ENCODE assay signal across 8 cellular contexts in genomic region chr3:53161820-53162671, GRCh38. TPM values are rescaled to one million over a fixed set of nuclear protein-coding genes. Genes with fewer than 3 reads are reported as not detected.
DNase-seq lines count a peak whose midpoint lies in the region; ATAC-seq, FAIRE-seq and TF ChIP-seq lines count a peak whose summit lies in the region.

No MANE protein-coding gene starts in this region.

- H3K4me1 ChIP-seq in effector memory CD4-positive, alpha-beta T cell (ENCODE audit: control insufficient read depth, insufficient read depth, low read length, poor library complexity, severe bottlenecking), result peaks cover 21% of the 10 kb centered on the region
- H3K4me1 ChIP-seq in muscle layer of colon (ENCODE audit: insufficient read depth, low read length) (peaks cover 12% of the 10 kb centered on the region), testis (peaks cover 32% of the 10 kb centered on the region)

- ATAC-seq in HG02852 (IDR thresholded peaks at IDR 0.05; ENCODE audit: unreplicated experiment) (no peak), HG03378 (IDR thresholded peaks at IDR 0.05; ENCODE audit: unreplicated experiment) (no peak)

- H3K9me3 ChIP-seq in effector memory CD4-positive, alpha-beta T cell (ENCODE audit: control insufficient read depth, low read length), result no peaks in the 10 kb centered on the region
- H3K9me3 ChIP-seq in muscle layer of colon (ENCODE audit: low read length) (no peaks in the 10 kb centered on the region), testis (no peaks in the 10 kb centered on the region)

- H3K27me3 ChIP-seq in effector memory CD4-positive, alpha-beta T cell (replicated peaks; ENCODE audit: control insufficient read depth, insufficient read depth, low read length, poor library complexity, severe bottlenecking), result no peaks in the 10 kb centered on the region
- H3K27me3 ChIP-seq in muscle layer of colon (ENCODE audit: control insufficient read depth in 1 of 2, insufficient read depth in 2 of 2, low read length in 2 of 2) (no peaks in the 10 kb centered on the region), testis (no peaks in the 10 kb centered on the region)

- no peak for FAIRE-seq in GM12891 (lab: Jason Lieb, UNC)
- FAIRE-seq in HTR-8/SVneo (lab: Jason Lieb, UNC), result peak; percentile 84

- H3K9ac ChIP-seq in muscle layer of colon (ENCODE audit: low read length), result no peak overlapping the region

- intact Hi-C loops in testis (cut with DNase I; ENCODE audit: low total_unique reads), result no loop called here

- no peaks in the 10 kb centered on the region for H3K36me3 ChIP-seq in effector memory CD4-positive, alpha-beta T cell (ENCODE audit: control insufficient read depth, insufficient read depth, low read length)
- H3K36me3 ChIP-seq in muscle layer of colon (ENCODE audit: insufficient read depth, low read length), result no peaks in the 10 kb centered on the region
- no peaks in the 10 kb centered on the region for H3K36me3 ChIP-seq in testis (ENCODE audit: low read depth, missing control alignments)

- peak overlapping the region; percentile 84 for H3K4me3 ChIP-seq in effector memory CD4-positive, alpha-beta T cell (ENCODE audit: insufficient read depth, low read depth, low read length, poor library complexity, severe bottlenecking)
- H3K4me3 ChIP-seq in muscle layer of colon (ENCODE audit: low read depth in 1 of 2, low read length in 2 of 2), result peak overlapping the region; percentile 43 to 85
- H3K4me3 ChIP-seq in testis, result peak overlapping the region; percentile 91 to 92

- TF ChIP-seq CTCF in testis (IDR thresholded peaks at IDR 0.05), result no peak

- WGBS in testis, 2 donors, result 6 to 8% methylated on average over 21 to 49 of the region's 49 CpGs

- no peak for TF ChIP-seq POLR2A in GM12891 (IDR thresholded peaks at IDR 0.05; ENCODE audit: low read depth, low read length)
- TF ChIP-seq POLR2A in testis (IDR thresholded peaks at IDR 0.05), result no peak

- DNase-seq in GM12891 (ENCODE audit: insufficient read length, low spot score) (peak; percentile 68), HTR-8/SVneo (ENCODE audit: insufficient read length, low spot score) (no peak), testis (peak; percentile 21)
- peak; percentile 16 to 23 for DNase-seq in activated CD4-positive, alpha-beta T cell treated with anti-CD3 and anti-CD28 coated beads for 24 hours (ENCODE audit: low read depth in 2 of 2)
- DNase-seq in effector memory CD4-positive, alpha-beta T cell, result peak; percentile 10 to 29 (median 18)

- H3K27ac ChIP-seq in effector memory CD4-positive, alpha-beta T cell (ENCODE audit: insufficient read depth, low read length, poor library complexity, severe bottlenecking), result peak overlapping the region; percentile 71
- H3K27ac ChIP-seq in muscle layer of colon (ENCODE audit: low read depth, low read length) (no peak overlapping the region), testis (peak overlapping the region; percentile 79 to 89)

TF ChIP-seq in GM12891, 5 proteins besides CTCF, POLR2A, EP300 and RAD21:
- TF ChIP-seq SPI1 (IDR thresholded peaks at IDR 0.05; ENCODE audit: low read depth, low read length) (peak; percentile 88), POLR2AphosphoS5 (IDR thresholded peaks at IDR 0.05; ENCODE audit: low read depth, low read length) (peak; percentile 35; the same call in 1 of the 2 replicates), POU2F2 (IDR thresholded peaks at IDR 0.05; ENCODE audit: low read depth, low read length) (no peak)

RNA-seq across cellular contexts. Expression of gene PRKCD, which starts 1.0 kb away (rescaled TPM):
- polyA plus RNA-seq in GM12891 (2012; ENCODE audit: low read depth, missing spikeins), result 47.7 TPM
- 10 to 100 TPM; 36.3 to 44.5 TPM for total RNA-seq in testis
- polyA plus RNA-seq in testis (ENCODE audit: insufficient read depth, low read depth, low replicate concordance), result 42.3 TPM

RNA-seq across cellular contexts. Expression of gene RFT1, which starts 31.8 kb away (rescaled TPM):
- 20.5 TPM for polyA plus RNA-seq in GM12891 (2012; ENCODE audit: low read depth, missing spikeins)
- 10 to 100 TPM; 27.2 to 33.9 TPM for total RNA-seq in testis
- polyA plus RNA-seq in testis (ENCODE audit: insufficient read depth, low read depth, low replicate concordance), result 36.8 TPM
